In genomic region chr11:17528181-17528691, GRCh38 we compare ENCODE assay signal across 9 cellular contexts. TPM values are rescaled to one million over a fixed set of nuclear protein-coding genes. Genes with fewer than 3 reads are reported as not detected.
DNase-seq lines count a peak whose midpoint lies in the region; ATAC-seq, FAIRE-seq and TF ChIP-seq lines count a peak whose summit lies in the region.
"Had no signal": no experiment of that assay in that cellular context is flagged by ENCODE, and none has a peak within 500 bp of the region (broad histone marks: within the 10 kb centered on the region; RNA-seq: fewer than 3 reads in every experiment).

No MANE protein-coding gene starts in this region.

- H2AFZ ChIP-seq in Loucy (ENCODE audit: low read length) (no peak overlapping the region), GM12878 (ENCODE audit: control insufficient read depth, low read depth, low read length) (no peak overlapping the region)

- CTCF ChIA-PET in T-cell (lab: Charles Lee) = interaction anchor here (0.6 to 2.1 kb wide), 8 partner anchors 10 to 720 kb away, joined by 3 to 12 read pairs (median 3); no protein-coding TSS in a partner anchor
- CTCF ChIA-PET in GM12878 (lab: Yijun Ruan, JAX) = interaction anchor here (0.6 to 3.2 kb wide), 32 partner anchors 9 to 917 kb away, joined by 3 to 61 read pairs (median 4); partner anchors contain the start of gene KCNJ11

- H3K9ac ChIP-seq in Loucy (ENCODE audit: low read depth, low read length, poor library complexity, severe bottlenecking) (no peak overlapping the region), GM12878 (ENCODE audit: control insufficient read depth, insufficient read depth, low read length) (no peak overlapping the region)

- no peak for TF ChIP-seq POLR2A in GM12878 (IDR thresholded peaks at IDR 0.05; ENCODE audit: low read depth, low read length)

- TF ChIP-seq EP300 in GM12878 (IDR thresholded peaks at IDR 0.05; ENCODE audit: borderline replicate concordance in 1 of 2, control insufficient read depth in 1 of 2, low read depth in 2 of 2, low read length in 2 of 2) = no peak

- RAD21 ChIA-PET in GM12878 (lab: Charles Lee; ENCODE audit: unreplicated experiment) = interaction anchor here (0.7 to 1.7 kb wide), 10 partner anchors 39 to 741 kb away, joined by 3 to 20 read pairs (median 4); partner anchors contain the start of gene KCNJ11

- H3K9me2 ChIP-seq in Loucy (replicated peaks; ENCODE audit: low read depth, low read length) = no peaks in the 10 kb centered on the region

- H3K4me1 Mint-ChIP-seq in CD4-positive, CD25-positive, alpha-beta regulatory T cell = no peaks in the 10 kb centered on the region
- H3K4me1 Mint-ChIP-seq in T-cell = no peaks in the 10 kb centered on the region

- no peaks in the 10 kb centered on the region for H3K36me3 ChIP-seq in CD4-positive, CD25-positive, alpha-beta regulatory T cell (ENCODE audit: control insufficient read depth, insufficient read depth, low read length)
- H3K36me3 ChIP-seq in Loucy (ENCODE audit: insufficient read depth, low read length) (no peaks in the 10 kb centered on the region), GM12878 (ENCODE audit: control insufficient read depth in 2 of 2, insufficient read depth in 2 of 2, low read length in 1 of 2) (no peaks in the 10 kb centered on the region)

- no peaks in the 10 kb centered on the region for H4K20me1 ChIP-seq in Loucy (ENCODE audit: insufficient read depth, low read length, poor library complexity, severe bottlenecking)
- H4K20me1 ChIP-seq in GM12878 (ENCODE audit: control insufficient read depth, insufficient read depth) = peaks cover 4% of the 10 kb centered on the region; the same call in 1 of the 2 replicates

- peak; percentile 75 for TF ChIP-seq RAD21 in GM12878 (IDR thresholded peaks at IDR 0.05; ENCODE audit: insufficient read depth, low read depth, low read length)

- H3K4me2 ChIP-seq in Loucy (ENCODE audit: low read depth, low read length, poor library complexity, severe bottlenecking) = no peak overlapping the region
- H3K4me2 ChIP-seq in GM12878 (ENCODE audit: control insufficient read depth, insufficient read depth) = no peak overlapping the region

- no peaks in the 10 kb centered on the region for H3K27me3 ChIP-seq in CD4-positive, CD25-positive, alpha-beta regulatory T cell (ENCODE audit: control insufficient read depth, insufficient read depth, low read length)
- H3K27me3 ChIP-seq in Loucy (ENCODE audit: insufficient read depth, low read length, poor library complexity, severe bottlenecking) (no peaks in the 10 kb centered on the region), GM12878 (replicated peaks in 1 of 2; ENCODE audit: control insufficient read depth in 2 of 2, insufficient read depth in 2 of 2, low read length in 1 of 2) (peaks cover 0 to 3% of the 10 kb centered on the region in 2 experiments; a peak in 2 of 4 replicates)

- peaks cover 24% of the 10 kb centered on the region for H3K27me3 Mint-ChIP-seq in CD4-positive, CD25-positive, alpha-beta regulatory T cell
- peaks cover 0 to 13% of the 10 kb centered on the region in 2 donors for H3K27me3 Mint-ChIP-seq in T-cell

- SMC1A ChIA-PET in GM12878 (lab: Charles Lee; ENCODE audit: uncharacterized antibody, unreplicated experiment) = interaction anchor here (0.6 to 2.9 kb wide), 9 partner anchors 9 to 742 kb away, joined by 3 to 22 read pairs (median 5); no protein-coding TSS in a partner anchor

- H3K27ac Mint-ChIP-seq in CD4-positive, CD25-positive, alpha-beta regulatory T cell = no peak overlapping the region
- H3K27ac Mint-ChIP-seq in T-cell = no peak overlapping the region

- FAIRE-seq in GM12878 (lab: Jason Lieb, UNC) = no peak

- H3K9me3 Mint-ChIP-seq in CD4-positive, CD25-positive, alpha-beta regulatory T cell = no peaks in the 10 kb centered on the region
- H3K9me3 Mint-ChIP-seq in T-cell = no peaks in the 10 kb centered on the region

- H3K9me3 ChIP-seq in CD4-positive, CD25-positive, alpha-beta regulatory T cell (ENCODE audit: control insufficient read depth in 2 of 2, low read length in 2 of 2) = no peaks in the 10 kb centered on the region
- no peaks in the 10 kb centered on the region for H3K9me3 ChIP-seq in Loucy (ENCODE audit: insufficient read depth, low read depth, low read length)
- H3K9me3 ChIP-seq in GM12878 (replicated peaks; ENCODE audit: control insufficient read depth, insufficient read depth, low read length) = no peaks in the 10 kb centered on the region

- TF ChIP-seq CTCF in Loucy (conservative IDR thresholded peaks at IDR 0.05; ENCODE audit: low read length) (peak; percentile 91), GM12878 (IDR thresholded peaks at IDR 0.05 in 2 of 3, conservative IDR thresholded peaks at IDR 0.05 in 1 of 3; ENCODE audit: control insufficient read depth in 2 of 3, extremely low read depth in 1 of 3, insufficient read depth in 1 of 3, low read depth in 3 of 3, low read length in 3 of 3) (peak; percentile 54 to 82 (median 77))

- no peak overlapping the region for H3K4me3 ChIP-seq in CD4-positive, CD25-positive, alpha-beta regulatory T cell (ENCODE audit: low read depth, low read length)
- H3K4me3 ChIP-seq in Loucy (ENCODE audit: low read length, poor library complexity, severe bottlenecking) (no peak overlapping the region), GM12878 (no peak overlapping the region)

- no peaks in the 10 kb centered on the region for H3K36me3 Mint-ChIP-seq in CD4-positive, CD25-positive, alpha-beta regulatory T cell
- no peaks in the 10 kb centered on the region for H3K36me3 Mint-ChIP-seq in T-cell

- DNase-seq in CD4-positive, CD25-positive, alpha-beta regulatory T cell = peak in 2 of 3 donors; percentile 21 to 45
- DNase-seq in T-cell (peak in 25 of 34 experiments; percentile 4 to 40 (median 24)), GM12878 (ENCODE audit: low read depth, low spot score) (no peak), iPS-NIHi7 (ENCODE audit: extremely low spot score) (peak; percentile 90)
- DNase-seq in stimulated activated CD4-positive, alpha-beta T cell treated with anti-CD3 and anti-CD28 coated beads, Interleukin-15, amount 100 ng/mL, for 24 hours = peak; percentile 71

- BruUV-seq in GM12878 (replicated peaks; lab: Mats Ljungman, UMichigan) = no TSS peak

- H3K27ac ChIP-seq in CD4-positive, CD25-positive, alpha-beta regulatory T cell (ENCODE audit: insufficient read depth, low read length, poor library complexity, severe bottlenecking) = no peak overlapping the region
- H3K27ac ChIP-seq in GM12878 (ENCODE audit: control insufficient read depth, insufficient read depth) = no peak overlapping the region

- H3K79me2 ChIP-seq in Loucy (ENCODE audit: insufficient read depth, low read length) (no peaks in the 10 kb centered on the region), GM12878 (ENCODE audit: control insufficient read depth, insufficient read depth, low read length) (no peaks in the 10 kb centered on the region)

- H3K4me3 Mint-ChIP-seq in CD4-positive, CD25-positive, alpha-beta regulatory T cell = no peak overlapping the region
- H3K4me3 Mint-ChIP-seq in T-cell = no peak overlapping the region

- in situ Hi-C loops in GM12878 (cut with MboI) = no loop called here

- H3F3A ChIP-seq in Loucy (ENCODE audit: low read depth) = no peaks in the 10 kb centered on the region

- peak in 1 of 2 donors; percentile 23 for ATAC-seq in CD4-positive, CD25-positive, alpha-beta regulatory T cell (ENCODE audit: low read depth in 2 of 2)
- ATAC-seq in GM21390 (IDR thresholded peaks at IDR 0.05; ENCODE audit: unreplicated experiment) = peak; percentile 64
- peak in 3 of 4 experiments; percentile 50 to 54 (median 52) for ATAC-seq in T-cell (replicated peaks in 1 of 4)
- peak; percentile 98 for ATAC-seq in GM12878
- no peak for ATAC-seq in HG02763 (IDR thresholded peaks at IDR 0.05; ENCODE audit: unreplicated experiment)

- POLR2A ChIA-PET in T-cell (lab: Charles Lee) = no interaction called here
- POLR2A ChIA-PET in GM12878 (lab: Charles Lee) = no interaction called here

- intact Hi-C loops in GM12878 (cut with micrococcal nuclease; ENCODE audit: unreplicated experiment) = loop anchor here (1.0 to 2.0 kb wide), 2 partner anchors 143 to 297 kb away; no protein-coding TSS in a partner anchor

- 49% methylated on average over 9 of the region's 9 CpGs for WGBS in GM12878 (ENCODE audit: insufficient coverage, insufficient replicate concordance, low lambda C conversion rate, missing lambda C conversion rate)

- no peaks in the 10 kb centered on the region for H3K4me1 ChIP-seq in CD4-positive, CD25-positive, alpha-beta regulatory T cell (ENCODE audit: control insufficient read depth, insufficient read depth, low read length, poor library complexity, severe bottlenecking)
- H3K4me1 ChIP-seq in Loucy (ENCODE audit: insufficient read depth, low read length, poor library complexity, severe bottlenecking) (no peaks in the 10 kb centered on the region), GM12878 (ENCODE audit: control insufficient read depth, insufficient read depth, low read length) (no peaks in the 10 kb centered on the region)

RNA-seq across cellular contexts. Expression of gene USH1C, which starts 16.0 kb away (rescaled TPM):
- total RNA-seq in CD4-positive, CD25-positive, alpha-beta regulatory T cell = not detected
- not detected for polyA plus RNA-seq in CD4-positive, CD25-positive, alpha-beta regulatory T cell
- not detected for total RNA-seq in T-cell
- total RNA-seq in GM12878 (2013; cell fraction: nucleolus; rRNA removed) = not detected in 2 replicates
- total RNA-seq in GM12878 (2014; rRNA removed) = not detected in 2 replicates
- total RNA-seq in GM12878 (2014; rRNA removed; fragmentation: Illumina TruSeq; extraction: Trizol) = not detected in 2 replicates
- total RNA-seq in GM12878 (2021) = not detected in 2 replicates
- not detected for polyA plus RNA-seq in GM12878 (2011; ENCODE audit: low read depth)
- not detected in 2 replicates for polyA plus RNA-seq in GM12878 (2011; rRNA removed)
- polyA plus RNA-seq in GM12878 (2011; cell fraction: cytosol; rRNA removed) = not detected in 2 replicates
- not detected in 2 replicates for polyA plus RNA-seq in GM12878 (2011; cell fraction: nucleus; rRNA removed)
- 0.11 TPM in 1 of 2 replicates, not detected in the other for polyA plus RNA-seq in GM12878 (2012)
- not detected in 2 replicates for polyA plus RNA-seq in GM12878 (2014; fragmentation: Illumina TruSeq; extraction: Trizol)
- polyA plus RNA-seq in GM12878 (2014; fragmentation: Nextera tagmentation; extraction: Ambion mirVana) = not detected
- polyA plus RNA-seq in GM12878 (2014; rRNA removed) = not detected in 2 replicates
- polyA plus RNA-seq in GM12878 (2016; fragmentation: Nextera tagmentation; extraction: Ambion mirVana) = not detected
- not detected in 2 replicates for polyA minus RNA-seq in GM12878 (2011; rRNA and poly(A)+ RNA removed)
- not detected in 2 replicates for polyA minus RNA-seq in GM12878 (2011; cell fraction: cytosol; rRNA and poly(A)+ RNA removed)
- polyA minus RNA-seq in GM12878 (2011; cell fraction: nucleus; rRNA and poly(A)+ RNA removed) = not detected in 2 replicates
- total RNA-seq: pulmonary artery endothelial cell had no signal

RNA-seq across cellular contexts. Expression of gene OTOG, which starts 18.8 kb away (rescaled TPM):
- total RNA-seq in CD4-positive, CD25-positive, alpha-beta regulatory T cell = not detected
- not detected for polyA plus RNA-seq in CD4-positive, CD25-positive, alpha-beta regulatory T cell
- not detected for total RNA-seq in T-cell
- not detected in 2 replicates for total RNA-seq in GM12878 (2013; cell fraction: nucleolus; rRNA removed)
- total RNA-seq in GM12878 (2014; rRNA removed) = not detected in 2 replicates
- total RNA-seq in GM12878 (2014; rRNA removed; fragmentation: Illumina TruSeq; extraction: Trizol) = not detected in 2 replicates
- not detected in 2 replicates for total RNA-seq in GM12878 (2021)
- not detected for polyA plus RNA-seq in GM12878 (2011; ENCODE audit: low read depth)
- polyA plus RNA-seq in GM12878 (2011; rRNA removed) = not detected in 2 replicates
- not detected in 2 replicates for polyA plus RNA-seq in GM12878 (2011; cell fraction: cytosol; rRNA removed)
- 0.01 TPM in 1 of 2 replicates, not detected in the other for polyA plus RNA-seq in GM12878 (2011; cell fraction: nucleus; rRNA removed)
- polyA plus RNA-seq in GM12878 (2012) = not detected in 2 replicates
- not detected in 2 replicates for polyA plus RNA-seq in GM12878 (2014; fragmentation: Illumina TruSeq; extraction: Trizol)
- polyA plus RNA-seq in GM12878 (2014; fragmentation: Nextera tagmentation; extraction: Ambion mirVana) = not detected
- not detected in 2 replicates for polyA plus RNA-seq in GM12878 (2014; rRNA removed)
- polyA plus RNA-seq in GM12878 (2016; fragmentation: Nextera tagmentation; extraction: Ambion mirVana) = not detected
- polyA minus RNA-seq in GM12878 (2011; rRNA and poly(A)+ RNA removed) = not detected in 2 replicates
- not detected in 2 replicates for polyA minus RNA-seq in GM12878 (2011; cell fraction: cytosol; rRNA and poly(A)+ RNA removed)
- not detected in 2 replicates for polyA minus RNA-seq in GM12878 (2011; cell fraction: nucleus; rRNA and poly(A)+ RNA removed)
- total RNA-seq: pulmonary artery endothelial cell had no signal

RNA-seq across cellular contexts. Expression of gene ABCC8, which starts 51.6 kb away (rescaled TPM):
- total RNA-seq in CD4-positive, CD25-positive, alpha-beta regulatory T cell = not detected
- polyA plus RNA-seq in CD4-positive, CD25-positive, alpha-beta regulatory T cell = not detected
- total RNA-seq in T-cell (not detected), GM12878 (2014; rRNA removed) (not detected in 2 replicates), GM12878 (2014; rRNA removed; fragmentation: Illumina TruSeq; extraction: Trizol) (not detected in 2 replicates), GM12878 (2021) (not detected in 2 replicates)
- not detected in 2 replicates for total RNA-seq in GM12878 (2013; cell fraction: nucleolus; rRNA removed)
- not detected for polyA plus RNA-seq in GM12878 (2011; ENCODE audit: low read depth)
- polyA plus RNA-seq in GM12878 (2011; rRNA removed) (not detected in 2 replicates), GM12878 (2014; fragmentation: Illumina TruSeq; extraction: Trizol) (not detected in 2 replicates), GM12878 (2014; fragmentation: Nextera tagmentation; extraction: Ambion mirVana) (not detected), GM12878 (2014; rRNA removed) (not detected in 2 replicates), GM12878 (2016; fragmentation: Nextera tagmentation; extraction: Ambion mirVana) (not detected)
- not detected in 2 replicates for polyA plus RNA-seq in GM12878 (2011; cell fraction: cytosol; rRNA removed)
- polyA plus RNA-seq in GM12878 (2011; cell fraction: nucleus; rRNA removed) = 0.04 TPM in 1 of 2 replicates, not detected in the other
- polyA plus RNA-seq in GM12878 (2012) = not detected in 2 replicates
- not detected in 2 replicates for polyA minus RNA-seq in GM12878 (2011; rRNA and poly(A)+ RNA removed)
- polyA minus RNA-seq in GM12878 (2011; cell fraction: cytosol; rRNA and poly(A)+ RNA removed) = not detected in 2 replicates
- not detected in 2 replicates for polyA minus RNA-seq in GM12878 (2011; cell fraction: nucleus; rRNA and poly(A)+ RNA removed)
- total RNA-seq: pulmonary artery endothelial cell had no signal
